In the genomic region with DNA sequence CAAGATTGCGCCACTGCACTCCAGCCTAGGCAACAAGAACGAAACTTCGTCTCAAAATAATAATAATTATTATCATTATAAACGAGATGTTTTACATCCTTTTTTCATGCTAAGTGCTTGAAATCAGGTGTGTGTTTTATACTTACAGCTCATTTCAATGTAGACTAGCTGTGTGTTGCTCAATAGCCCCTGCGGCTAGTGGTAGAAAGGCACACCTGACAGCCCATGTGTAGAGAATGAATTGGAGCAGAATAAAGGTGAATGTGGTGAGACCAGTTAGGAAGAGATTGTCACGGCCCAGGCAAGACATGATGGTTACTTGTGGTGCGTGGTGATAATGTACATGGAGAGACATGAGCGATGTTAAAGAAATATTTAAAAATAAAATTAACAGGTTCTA, we compare ENCODE assay signal across 28 cellular contexts.
"Had no signal": no experiment of that assay in that cellular context is flagged by ENCODE, and none has a peak within 500 bp of the region (broad histone marks: within the 10 kb centered on the region; RNA-seq: fewer than 3 reads in every experiment).

No MANE protein-coding gene starts in this region.

- H3K27ac ChIP-seq: colonic mucosa, coronary artery, dorsolateral prefrontal cortex, epithelial cell of prostate, esophagus muscularis mucosa, esophagus squamous epithelium, foreskin keratinocyte, gastrocnemius medialis, gastroesophageal sphincter, heart left ventricle, heart right ventricle had no signal

- DNase-seq: colonic mucosa; cortex of kidney; dermis blood vessel endothelial cell; dorsolateral prefrontal cortex; effector CD4-positive, alpha-beta T cell; effector CD8-positive, alpha-beta T cell; effector memory CD4-positive, alpha-beta T cell; effector memory CD8-positive, alpha-beta T cell; endodermal cell; erythroblast; esophagus squamous epithelium; foreskin fibroblast; foreskin keratinocyte; foreskin melanocyte; gastrocnemius medialis; glutamatergic neuron; head of caudate nucleus; heart left ventricle; heart right ventricle had no signal

- H3K4me3 ChIP-seq: colonic mucosa, coronary artery, dorsolateral prefrontal cortex, esophagus muscularis mucosa, esophagus squamous epithelium, gastrocnemius medialis, gastroesophageal sphincter, heart left ventricle, heart right ventricle had no signal

- H3K9me3 ChIP-seq: colonic mucosa, esophagus muscularis mucosa, esophagus squamous epithelium, gastrocnemius medialis, gastroesophageal sphincter had no signal

- H3K27me3 ChIP-seq: colonic mucosa, dorsolateral prefrontal cortex, esophagus muscularis mucosa, esophagus squamous epithelium, gastrocnemius medialis, gastroesophageal sphincter, heart left ventricle, heart right ventricle had no signal

- H3K4me1 ChIP-seq: colonic mucosa, esophagus muscularis mucosa, esophagus squamous epithelium, foreskin keratinocyte, gastrocnemius medialis, gastroesophageal sphincter, heart left ventricle, heart right ventricle had no signal

- FAIRE-seq: colon, endometrium, endothelial cell of umbilical vein, frontal cortex had no signal

- ATAC-seq: effector memory CD8-positive, alpha-beta T cell; esophagus mucosa; foreskin keratinocyte; gastrocnemius medialis; gastroesophageal sphincter; heart left ventricle; heart right ventricle had no signal

- H3K36me3 ChIP-seq: colonic mucosa, esophagus muscularis mucosa, esophagus squamous epithelium, gastrocnemius medialis, gastroesophageal sphincter, heart left ventricle, heart right ventricle had no signal
